Comparison of ENCODE assay signal across 11 cellular contexts in the genomic region with DNA sequence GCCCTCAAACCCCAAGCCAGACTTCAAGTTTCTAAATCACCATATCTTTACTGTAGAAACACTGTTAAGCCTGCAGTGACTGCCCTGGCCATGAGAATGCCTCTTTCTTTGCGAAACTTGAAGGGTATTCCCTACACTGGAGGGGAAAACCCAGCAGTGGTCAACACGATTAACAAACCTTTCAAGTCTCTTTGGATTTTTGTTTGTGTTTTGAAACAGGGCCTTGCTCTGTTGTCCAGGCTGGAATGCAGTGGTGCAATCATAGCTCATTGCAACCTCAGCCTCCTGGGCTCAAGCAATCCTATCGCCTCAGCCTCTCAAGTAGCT. TPM values are rescaled to one million over a fixed set of nuclear protein-coding genes. Genes with fewer than 3 reads are reported as not detected.
A peak's percentile ranks its signal among the peaks of the same experiment; 100 is the strongest.
DNase-seq lines count a peak whose midpoint lies in the region; ATAC-seq, FAIRE-seq and TF ChIP-seq lines count a peak whose summit lies in the region.
"Had no signal": no experiment of that assay in that cellular context is flagged by ENCODE, and none has a peak within 500 bp of the region (broad histone marks: within the 10 kb centered on the region; RNA-seq: fewer than 3 reads in every experiment).

No MANE protein-coding gene starts in this region.

- peaks cover 13% of the 10 kb centered on the region for H3K27me3 Mint-ChIP-seq in activated T-helper 2 cell treated with anti-CD3 and anti-CD28 coated beads, Interferon-gamma antibody, Interleukin-2, Interleukin-4, amounts not matched to agents 10 μg/mL and 5 μg/mL and 100 μg/mL, durations not matched to agents 14 hours and 24 hours and 36 hours (ENCODE audit: low read depth)

- DNase-seq in GM13977 (ENCODE audit: low spot score) (peak; percentile 46), fibroblast of gingiva (ENCODE audit: low read depth) (peak; percentile 35), left lobe of liver (ENCODE audit: low spot score) (no peak), HTR-8/SVneo (ENCODE audit: insufficient read length, low spot score) (no peak)
- DNase-seq in activated T-helper 2 cell treated with anti-CD3 and anti-CD28 coated beads, Interferon-gamma antibody, Interleukin-2, Interleukin-4, amounts not matched to agents 10 μg/mL and 5 μg/mL and 100 μg/mL, durations not matched to agents 14 hours and 24 hours and 36 hours (ENCODE audit: low spot score): no peak
- DNase-seq: activated naive CD4-positive, alpha-beta T cell treated with Interleukin-2 at 50 U/mL for 16 hours; C1 segment of cervical spinal cord; NCI-H748 treated with DMSO at 0.1 percent for 48 hours had no signal

- intact Hi-C loops in activated T-helper 2 cell treated with anti-CD3 and anti-CD28 coated beads, Interferon-gamma antibody, Interleukin-2, Interleukin-4, amounts not matched to agents 10 μg/mL and 5 μg/mL and 100 μg/mL, durations not matched to agents 14 hours and 24 hours and 36 hours (cut with micrococcal nuclease): no loop called here

- H3K4me3 Mint-ChIP-seq in activated T-helper 2 cell treated with anti-CD3 and anti-CD28 coated beads, Interferon-gamma antibody, Interleukin-2, Interleukin-4, amounts not matched to agents 10 μg/mL and 5 μg/mL and 100 μg/mL, durations not matched to agents 14 hours and 24 hours and 36 hours (ENCODE audit: low read depth): no peak overlapping the region

- no peak for TF ChIP-seq CTCF in GM13977 (IDR thresholded peaks at IDR 0.05; ENCODE audit: extremely low read depth, insufficient read depth, missing control alignments)

- peaks cover 17% of the 10 kb centered on the region for H3K4me1 Mint-ChIP-seq in activated T-helper 2 cell treated with anti-CD3 and anti-CD28 coated beads, Interferon-gamma antibody, Interleukin-2, Interleukin-4, amounts not matched to agents 10 μg/mL and 5 μg/mL and 100 μg/mL, durations not matched to agents 14 hours and 24 hours and 36 hours (ENCODE audit: low read depth)

- no peak overlapping the region for H3K27ac Mint-ChIP-seq in activated T-helper 2 cell treated with anti-CD3 and anti-CD28 coated beads, Interferon-gamma antibody, Interleukin-2, Interleukin-4, amounts not matched to agents 10 μg/mL and 5 μg/mL and 100 μg/mL, durations not matched to agents 14 hours and 24 hours and 36 hours

- peak; percentile 87 for ATAC-seq in GM19463 (IDR thresholded peaks at IDR 0.05; ENCODE audit: unreplicated experiment)
- peak; percentile 42 for ATAC-seq in HG03060 (IDR thresholded peaks at IDR 0.05; ENCODE audit: low read depth, unreplicated experiment)
- ATAC-seq in left lobe of liver: no peak
- ATAC-seq in GM18519 (IDR thresholded peaks at IDR 0.05; ENCODE audit: low FRiP score, unreplicated experiment): no peak

- no peaks in the 10 kb centered on the region for H3K9me3 Mint-ChIP-seq in activated T-helper 2 cell treated with anti-CD3 and anti-CD28 coated beads, Interferon-gamma antibody, Interleukin-2, Interleukin-4, amounts not matched to agents 10 μg/mL and 5 μg/mL and 100 μg/mL, durations not matched to agents 14 hours and 24 hours and 36 hours

- no peaks in the 10 kb centered on the region for H3K36me3 Mint-ChIP-seq in activated T-helper 2 cell treated with anti-CD3 and anti-CD28 coated beads, Interferon-gamma antibody, Interleukin-2, Interleukin-4, amounts not matched to agents 10 μg/mL and 5 μg/mL and 100 μg/mL, durations not matched to agents 14 hours and 24 hours and 36 hours (ENCODE audit: low read depth)

- in situ Hi-C loops in GM13977 (cut with MboI; ENCODE audit: low pct_unique_long_range_greater_than_20kb, low sequenced_read_pairs, unreplicated experiment): loop anchor here (25.0 kb wide), 1 partner anchor 604 kb away; no protein-coding TSS in a partner anchor

- no peak for FAIRE-seq in HTR-8/SVneo (lab: Jason Lieb, UNC)

RNA-seq across cellular contexts. Expression of gene POMP, which starts 17.4 kb away (rescaled TPM):
- total RNA-seq in activated T-helper 2 cell treated with anti-CD3 and anti-CD28 coated beads, Interferon-gamma antibody, Interleukin-2, Interleukin-4, amounts not matched to agents 10 μg/mL and 5 μg/mL and 100 μg/mL, durations not matched to agents 14 hours and 24 hours and 36 hours: 145 and 149 TPM in 2 replicates
- 28.9 TPM for total RNA-seq in left lobe of liver

Comparison
In these comparisons a context has a peak if more than half of its experiments do, and no peak if none do; other contexts are left out.
1. DNase-seq: peak in GM13977 (single experiment) and fibroblast of gingiva (single experiment); none in activated T-helper 2 cell treated with anti-CD3 and anti-CD28 coated beads, Interferon-gamma antibody, Interleukin-2, Interleukin-4, amounts not matched to agents 10 μg/mL and 5 μg/mL and 100 μg/mL, durations not matched to agents 14 hours and 24 hours and 36 hours (single experiment), left lobe of liver (single experiment) and HTR-8/SVneo (single experiment).
2. ATAC-seq: peak in GM19463 (single experiment) and HG03060 (single experiment); none in left lobe of liver (single experiment) and GM18519 (single experiment).